8 cellular contexts compared by ENCODE assay signal in the genomic region with DNA sequence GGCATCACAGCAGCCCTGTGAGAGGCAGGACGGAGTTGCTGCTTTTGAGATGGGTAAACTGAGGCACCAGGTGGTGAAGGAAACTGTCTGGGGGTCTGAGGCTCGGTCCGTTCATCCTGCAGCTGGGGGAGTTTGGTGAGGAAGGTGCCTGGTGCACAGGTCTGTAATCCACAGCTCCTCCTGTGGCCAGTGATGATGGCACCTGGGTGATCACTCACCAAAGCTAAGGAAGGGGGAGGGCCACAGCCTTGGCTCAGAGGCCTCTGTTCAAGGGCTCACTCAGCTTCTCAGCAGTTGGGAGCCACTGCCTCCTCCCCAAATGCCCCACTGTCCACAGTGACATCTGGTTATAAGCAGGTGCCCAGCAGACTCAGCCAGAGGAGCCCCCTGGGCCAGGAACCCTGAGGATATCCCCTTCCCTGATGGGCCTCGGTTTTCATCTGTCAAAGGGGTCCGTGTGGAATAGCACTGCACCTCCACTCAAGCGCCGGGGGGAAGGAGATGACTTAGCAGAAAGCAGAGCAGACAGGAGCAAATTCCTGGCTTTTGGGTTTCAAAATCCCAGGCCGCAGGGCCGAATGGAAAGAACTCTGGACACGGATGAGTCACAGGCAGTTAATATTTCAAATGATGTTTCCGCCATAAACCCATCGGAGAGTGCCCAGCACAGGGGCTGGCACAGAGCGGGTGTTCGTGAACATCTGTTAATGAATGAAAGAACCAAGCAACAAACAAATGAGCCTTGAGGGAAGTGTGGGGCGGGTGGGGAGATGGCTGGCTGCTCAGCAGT.
DNase-seq lines count a peak whose midpoint lies in the region; ATAC-seq and TF ChIP-seq lines count a peak whose summit lies in the region.

No MANE protein-coding gene starts in this region.

- DNase-seq in H4 (ENCODE audit: low spot score): peak; percentile 95
- DNase-seq in activated CD8-positive, alpha-beta T cell treated with anti-CD3 and anti-CD28 coated beads for 36 hours: peak; percentile 47
- peak; percentile 77 for DNase-seq in kidney epithelial cell (ENCODE audit: low read depth)
- no peak for DNase-seq in inferior parietal cortex (ENCODE audit: extremely low spot score)
- DNase-seq in stimulated activated naive CD8-positive, alpha-beta T cell treated with anti-CD3 and anti-CD28 coated beads, Interleukin-15, amount 100 ng/mL, for 72 hours: no peak
- DNase-seq in T-helper 1 cell: no peak
- DNase-seq in SJCRH30: no peak

- H2AFZ ChIP-seq in ACC112 (ENCODE audit: low read length, unreplicated experiment): no peak overlapping the region

- H3K4me1 Mint-ChIP-seq in activated CD8-positive, alpha-beta T cell treated with anti-CD3 and anti-CD28 coated beads for 36 hours (ENCODE audit: low read depth): no peaks in the 10 kb centered on the region
- no peaks in the 10 kb centered on the region for H3K4me1 Mint-ChIP-seq in stimulated activated naive CD8-positive, alpha-beta T cell treated with anti-CD3 and anti-CD28 coated beads, Interleukin-15, amount 100 ng/mL, for 72 hours

- intact Hi-C loops in activated CD8-positive, alpha-beta T cell treated with anti-CD3 and anti-CD28 coated beads for 36 hours (cut with micrococcal nuclease): no loop called here

- peak; percentile 79 for ATAC-seq in activated CD8-positive, alpha-beta T cell treated with anti-CD3 and anti-CD28 coated beads for 36 hours
- ATAC-seq in stimulated activated naive CD8-positive, alpha-beta T cell treated with anti-CD3 and anti-CD28 coated beads, Interleukin-15, amount 100 ng/mL, for 72 hours: no peak

- H3K9me3 ChIP-seq in SJCRH30 (replicated peaks): no peaks in the 10 kb centered on the region

- H3K27me3 ChIP-seq in ACC112 (ENCODE audit: insufficient read depth, low read length) (no peaks in the 10 kb centered on the region), kidney epithelial cell (ENCODE audit: control insufficient read depth, insufficient read depth, low read length) (peaks cover 7% of the 10 kb centered on the region), SJCRH30 (peaks cover 41% of the 10 kb centered on the region)

- H3K36me3 Mint-ChIP-seq in activated CD8-positive, alpha-beta T cell treated with anti-CD3 and anti-CD28 coated beads for 36 hours (ENCODE audit: low read depth): no peaks in the 10 kb centered on the region

- H3K79me2 ChIP-seq in ACC112 (ENCODE audit: control insufficient read depth, insufficient read depth, low read length, unreplicated experiment): no peaks in the 10 kb centered on the region

- H3K4me1 ChIP-seq in ACC112 (ENCODE audit: control insufficient read depth, insufficient read depth, low read length, unreplicated experiment) (peaks cover 10% of the 10 kb centered on the region), SJCRH30 (no peaks in the 10 kb centered on the region)

- CTCF ChIA-PET in activated CD8-positive, alpha-beta T cell treated with anti-CD3 and anti-CD28 coated beads for 36 hours (lab: Charles Lee): interaction anchor here (1.1 to 1.5 kb wide), 2 partner anchors 54 to 99 kb away, joined by 3 read pairs; no protein-coding TSS in a partner anchor

- H3K27ac Mint-ChIP-seq in activated CD8-positive, alpha-beta T cell treated with anti-CD3 and anti-CD28 coated beads for 36 hours: no peak overlapping the region
- H3K27ac Mint-ChIP-seq in stimulated activated naive CD8-positive, alpha-beta T cell treated with anti-CD3 and anti-CD28 coated beads, Interleukin-15, amount 100 ng/mL, for 72 hours: no peak overlapping the region

- H3K4me3 Mint-ChIP-seq in activated CD8-positive, alpha-beta T cell treated with anti-CD3 and anti-CD28 coated beads for 36 hours: no peak overlapping the region
- H3K4me3 Mint-ChIP-seq in stimulated activated naive CD8-positive, alpha-beta T cell treated with anti-CD3 and anti-CD28 coated beads, Interleukin-15, amount 100 ng/mL, for 72 hours: no peak overlapping the region

- H3K4me3 ChIP-seq in ACC112 (ENCODE audit: low read depth, low read length): no peak overlapping the region
- H3K4me3 ChIP-seq in kidney epithelial cell (ENCODE audit: low read depth, low read length): no peak overlapping the region
- no peak overlapping the region for H3K4me3 ChIP-seq in SJCRH30

- H3K36me3 ChIP-seq in ACC112 (ENCODE audit: insufficient read depth, low read length): no peaks in the 10 kb centered on the region
- no peaks in the 10 kb centered on the region for H3K36me3 ChIP-seq in kidney epithelial cell (ENCODE audit: control insufficient read depth, insufficient read depth, low read length)
- H3K36me3 ChIP-seq in SJCRH30: no peaks in the 10 kb centered on the region

- H3K27ac ChIP-seq in ACC112 (ENCODE audit: low read depth, low read length) (peak overlapping the region; percentile 74), SJCRH30 (no peak overlapping the region)

- H3K9me3 Mint-ChIP-seq in activated CD8-positive, alpha-beta T cell treated with anti-CD3 and anti-CD28 coated beads for 36 hours: no peaks in the 10 kb centered on the region
- no peaks in the 10 kb centered on the region for H3K9me3 Mint-ChIP-seq in stimulated activated naive CD8-positive, alpha-beta T cell treated with anti-CD3 and anti-CD28 coated beads, Interleukin-15, amount 100 ng/mL, for 72 hours

- POLR2A ChIA-PET in activated CD8-positive, alpha-beta T cell treated with anti-CD3 and anti-CD28 coated beads for 36 hours (lab: Charles Lee): no interaction called here

- no peaks in the 10 kb centered on the region for H3K27me3 Mint-ChIP-seq in activated CD8-positive, alpha-beta T cell treated with anti-CD3 and anti-CD28 coated beads for 36 hours
- no peaks in the 10 kb centered on the region for H3K27me3 Mint-ChIP-seq in stimulated activated naive CD8-positive, alpha-beta T cell treated with anti-CD3 and anti-CD28 coated beads, Interleukin-15, amount 100 ng/mL, for 72 hours

- peak; percentile 45 for TF ChIP-seq CTCF in activated CD8-positive, alpha-beta T cell treated with anti-CD3 and anti-CD28 coated beads for 36 hours (IDR thresholded peaks at IDR 0.05)
- TF ChIP-seq CTCF in kidney epithelial cell (IDR thresholded peaks at IDR 0.05; ENCODE audit: insufficient read depth, low read length, poor library complexity, severe bottlenecking): peak; percentile 55

Comparison
In these comparisons a context has a peak if more than half of its experiments do, and no peak if none do; other contexts are left out.
1. DNase-seq: peak in H4 (single experiment), activated CD8-positive, alpha-beta T cell treated with anti-CD3 and anti-CD28 coated beads for 36 hours (single experiment) and kidney epithelial cell (single experiment); none in inferior parietal cortex (single experiment), stimulated activated naive CD8-positive, alpha-beta T cell treated with anti-CD3 and anti-CD28 coated beads, Interleukin-15, amount 100 ng/mL, for 72 hours (0 of 2), T-helper 1 cell (0 of 5) and SJCRH30 (0 of 2).